ENCODE assay signal across 9 cellular contexts in genomic region chr9:131675437-131676022, GRCh38.
DNase-seq lines count a peak whose midpoint lies in the region; ATAC-seq and TF ChIP-seq lines count a peak whose summit lies in the region.
"Had no signal": no experiment of that assay in that cellular context is flagged by ENCODE, and none has a peak within 500 bp of the region (broad histone marks: within the 10 kb centered on the region; RNA-seq: fewer than 3 reads in every experiment).

No MANE protein-coding gene starts in this region.

- TF ChIP-seq CTCF in right lobe of liver (IDR thresholded peaks at IDR 0.05) (no peak), tibial artery (IDR thresholded peaks at IDR 0.05) (no peak)

- no peaks in the 10 kb centered on the region for H3K9me3 Mint-ChIP-seq in activated naive CD4-positive, alpha-beta T cell treated with anti-CD3 and anti-CD28 coated beads, Interleukin-2, amount 10 ng/mL, durations not matched to agents 7 days and 5 days
- no peaks in the 10 kb centered on the region for H3K9me3 Mint-ChIP-seq in activated T-helper 1 cell treated with anti-CD3 and anti-CD28 coated beads, Interleukin-12 subunit alpha, Interleukin-12 subunit beta, Interleukin-2, Interleukin-4 antibody, amounts not matched to agents 30 ng/mL and 10 ng/mL and 1 ng/mL, durations not matched to agents 14 hours and 24 hours and 36 hours

- H3K4me1 ChIP-seq in right lobe of liver (peaks cover 0 to 52% (median 26%) of the 10 kb centered on the region in 4 donors), tibial artery (peaks cover 21 to 99% (median 89%) of the 10 kb centered on the region in 4 donors)

- CTCF ChIA-PET in activated naive CD4-positive, alpha-beta T cell treated with anti-CD3 and anti-CD28 coated beads, Interleukin-2, amount 10 ng/mL, durations not matched to agents 7 days and 5 days (lab: Charles Lee), result interaction anchor here (0.6 to 1.7 kb wide), 5 partner anchors 13 to 84 kb away, joined by 3 to 5 read pairs (median 3); no protein-coding TSS in a partner anchor

- H3K9me3 ChIP-seq in right lobe of liver (no peaks in the 10 kb centered on the region), tibial artery (no peaks in the 10 kb centered on the region)
- H3K9me3 ChIP-seq: ovary had no signal

- peaks cover 79% of the 10 kb centered on the region for H3K4me1 Mint-ChIP-seq in activated naive CD4-positive, alpha-beta T cell treated with anti-CD3 and anti-CD28 coated beads, Interleukin-2, amount 10 ng/mL, durations not matched to agents 7 days and 5 days
- H3K4me1 Mint-ChIP-seq in activated T-helper 1 cell treated with anti-CD3 and anti-CD28 coated beads, Interleukin-12 subunit alpha, Interleukin-12 subunit beta, Interleukin-2, Interleukin-4 antibody, amounts not matched to agents 30 ng/mL and 10 ng/mL and 1 ng/mL, durations not matched to agents 14 hours and 24 hours and 36 hours (ENCODE audit: low read depth), result peaks cover 99% of the 10 kb centered on the region

- peak overlapping the region; percentile 88 for H3K27ac Mint-ChIP-seq in activated naive CD4-positive, alpha-beta T cell treated with anti-CD3 and anti-CD28 coated beads, Interleukin-2, amount 10 ng/mL, durations not matched to agents 7 days and 5 days
- peak overlapping the region; percentile 99 for H3K27ac Mint-ChIP-seq in activated T-helper 1 cell treated with anti-CD3 and anti-CD28 coated beads, Interleukin-12 subunit alpha, Interleukin-12 subunit beta, Interleukin-2, Interleukin-4 antibody, amounts not matched to agents 30 ng/mL and 10 ng/mL and 1 ng/mL, durations not matched to agents 14 hours and 24 hours and 36 hours

- intact Hi-C loops in activated T-helper 1 cell treated with anti-CD3 and anti-CD28 coated beads, Interleukin-12 subunit alpha, Interleukin-12 subunit beta, Interleukin-2, Interleukin-4 antibody, amounts not matched to agents 30 ng/mL and 10 ng/mL and 1 ng/mL, durations not matched to agents 14 hours and 24 hours and 36 hours (cut with micrococcal nuclease), result loop anchor here (2.0 kb wide), 1 partner anchor 15 kb away; no protein-coding TSS in a partner anchor
- intact Hi-C loops in right lobe of liver (cut with DNase I) (loop anchor here in 1 of 2 donors (10.0 kb wide), 1 partner anchor 59 kb away; no protein-coding TSS in a partner anchor), tibial artery (cut with DNase I; ENCODE audit: low total_unique reads) (loop anchor here (10.0 kb wide), 1 partner anchor 59 kb away; no protein-coding TSS in a partner anchor), left colon (cut with DNase I, micrococcal nuclease) (no loop called here)

- DNase-seq in activated naive CD4-positive, alpha-beta T cell treated with anti-CD3 and anti-CD28 coated beads, Interleukin-2, amount 10 ng/mL, durations not matched to agents 7 days and 5 days, result no peak
- DNase-seq in activated naive CD4-positive, alpha-beta T cell (lab: John Stamatoyannopoulos, UW), result no peak
- no peak for DNase-seq in activated T-helper 1 cell treated with anti-CD3 and anti-CD28 coated beads, Interleukin-12 subunit alpha, Interleukin-12 subunit beta, Interleukin-2, Interleukin-4 antibody, amounts not matched to agents 30 ng/mL and 10 ng/mL and 1 ng/mL, durations not matched to agents 14 hours and 24 hours and 36 hours (ENCODE audit: low spot score)
- DNase-seq in right lobe of liver, result peak in 1 of 3 donors; percentile 44
- DNase-seq in tibial artery, result no peak
- no peak for DNase-seq in left colon
- DNase-seq: ovary had no signal

- no peak for TF ChIP-seq POLR2A in right lobe of liver (IDR thresholded peaks at IDR 0.05)

- peaks cover 28% of the 10 kb centered on the region for H3K36me3 Mint-ChIP-seq in activated naive CD4-positive, alpha-beta T cell treated with anti-CD3 and anti-CD28 coated beads, Interleukin-2, amount 10 ng/mL, durations not matched to agents 7 days and 5 days
- peaks cover 26% of the 10 kb centered on the region for H3K36me3 Mint-ChIP-seq in activated T-helper 1 cell treated with anti-CD3 and anti-CD28 coated beads, Interleukin-12 subunit alpha, Interleukin-12 subunit beta, Interleukin-2, Interleukin-4 antibody, amounts not matched to agents 30 ng/mL and 10 ng/mL and 1 ng/mL, durations not matched to agents 14 hours and 24 hours and 36 hours (ENCODE audit: low read depth)

- H3K4me3 ChIP-seq in right lobe of liver, result no peak overlapping the region
- peak overlapping the region; percentile 2 to 5 for H3K4me3 ChIP-seq in tibial artery
- H3K4me3 ChIP-seq: ovary had no signal

- ATAC-seq in right lobe of liver (peak; percentile 10 to 66 (median 39)), GM18498 (IDR thresholded peaks at IDR 0.05; ENCODE audit: unreplicated experiment) (no peak), left colon (no peak), HG02840 (IDR thresholded peaks at IDR 0.05; ENCODE audit: low FRiP score, unreplicated experiment) (no peak)

- H3K27ac ChIP-seq in right lobe of liver (peak overlapping the region; percentile 2 to 59 (median 48)), tibial artery (peak overlapping the region; percentile 88 to 89)

- H3K4me3 Mint-ChIP-seq in activated naive CD4-positive, alpha-beta T cell treated with anti-CD3 and anti-CD28 coated beads, Interleukin-2, amount 10 ng/mL, durations not matched to agents 7 days and 5 days, result peak overlapping the region; percentile 48
- peak overlapping the region; percentile 84 for H3K4me3 Mint-ChIP-seq in activated T-helper 1 cell treated with anti-CD3 and anti-CD28 coated beads, Interleukin-12 subunit alpha, Interleukin-12 subunit beta, Interleukin-2, Interleukin-4 antibody, amounts not matched to agents 30 ng/mL and 10 ng/mL and 1 ng/mL, durations not matched to agents 14 hours and 24 hours and 36 hours

- no peaks in the 10 kb centered on the region for H3K27me3 Mint-ChIP-seq in activated naive CD4-positive, alpha-beta T cell treated with anti-CD3 and anti-CD28 coated beads, Interleukin-2, amount 10 ng/mL, durations not matched to agents 7 days and 5 days
- no peaks in the 10 kb centered on the region for H3K27me3 Mint-ChIP-seq in activated T-helper 1 cell treated with anti-CD3 and anti-CD28 coated beads, Interleukin-12 subunit alpha, Interleukin-12 subunit beta, Interleukin-2, Interleukin-4 antibody, amounts not matched to agents 30 ng/mL and 10 ng/mL and 1 ng/mL, durations not matched to agents 14 hours and 24 hours and 36 hours (ENCODE audit: insufficient read depth)

- H3K27me3 ChIP-seq in right lobe of liver (no peaks in the 10 kb centered on the region), tibial artery (no peaks in the 10 kb centered on the region)
- H3K27me3 ChIP-seq: ovary had no signal

- H3K36me3 ChIP-seq in right lobe of liver (no peaks in the 10 kb centered on the region), tibial artery (no peaks in the 10 kb centered on the region)
- H3K36me3 ChIP-seq: ovary had no signal

- WGBS in right lobe of liver (ENCODE audit: insufficient coverage, low coverage, low lambda C conversion rate, missing lambda C conversion rate), result 42% methylated on average over 4 of the region's 6 CpGs

Comparison
In these comparisons a context has a peak if more than half of its experiments do, and no peak if none do; other contexts are left out.
1. ATAC-seq: peak in right lobe of liver (4 of 4); none in GM18498 (single experiment), left colon (single experiment) and HG02840 (single experiment).
2. H3K4me3 ChIP-seq: peak in tibial artery (2 of 2); none in right lobe of liver (0 of 3).
3. intact Hi-C loops: an anchor here in activated T-helper 1 cell treated with anti-CD3 and anti-CD28 coated beads, Interleukin-12 subunit alpha, Interleukin-12 subunit beta, Interleukin-2, Interleukin-4 antibody, amounts not matched to agents 30 ng/mL and 10 ng/mL and 1 ng/mL, durations not matched to agents 14 hours and 24 hours and 36 hours (2.0 kb wide) and tibial artery (10.0 kb wide); none called in left colon.